1 cellular context compared by ENCODE assay signal in the genomic region with DNA sequence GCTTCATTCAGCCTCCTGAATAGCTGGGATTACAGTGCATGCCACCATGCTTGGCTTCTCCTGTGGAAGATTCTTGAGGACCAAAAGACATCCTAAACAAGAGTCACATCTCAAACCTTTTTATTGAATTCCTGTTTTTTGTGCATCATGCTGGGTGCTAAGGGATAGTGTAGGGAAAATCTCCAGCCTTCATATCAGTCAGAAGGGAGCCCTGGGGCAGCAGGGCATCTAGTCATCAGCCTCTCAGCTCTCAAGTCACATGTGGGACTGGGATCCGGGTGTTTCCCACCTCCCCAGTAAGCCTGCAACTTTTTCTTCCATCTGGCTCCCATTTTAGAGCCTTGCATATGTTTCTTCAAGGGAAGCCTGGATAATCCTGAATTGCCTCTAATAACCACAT.
TF ChIP-seq lines count a peak whose summit lies in the region.

No MANE protein-coding gene starts in this region.

TF ChIP-seq in WTC11, 78 proteins besides CTCF, POLR2A, EP300 and RAD21 (continued from another document):
- TF ChIP-seq, protein P1, sequence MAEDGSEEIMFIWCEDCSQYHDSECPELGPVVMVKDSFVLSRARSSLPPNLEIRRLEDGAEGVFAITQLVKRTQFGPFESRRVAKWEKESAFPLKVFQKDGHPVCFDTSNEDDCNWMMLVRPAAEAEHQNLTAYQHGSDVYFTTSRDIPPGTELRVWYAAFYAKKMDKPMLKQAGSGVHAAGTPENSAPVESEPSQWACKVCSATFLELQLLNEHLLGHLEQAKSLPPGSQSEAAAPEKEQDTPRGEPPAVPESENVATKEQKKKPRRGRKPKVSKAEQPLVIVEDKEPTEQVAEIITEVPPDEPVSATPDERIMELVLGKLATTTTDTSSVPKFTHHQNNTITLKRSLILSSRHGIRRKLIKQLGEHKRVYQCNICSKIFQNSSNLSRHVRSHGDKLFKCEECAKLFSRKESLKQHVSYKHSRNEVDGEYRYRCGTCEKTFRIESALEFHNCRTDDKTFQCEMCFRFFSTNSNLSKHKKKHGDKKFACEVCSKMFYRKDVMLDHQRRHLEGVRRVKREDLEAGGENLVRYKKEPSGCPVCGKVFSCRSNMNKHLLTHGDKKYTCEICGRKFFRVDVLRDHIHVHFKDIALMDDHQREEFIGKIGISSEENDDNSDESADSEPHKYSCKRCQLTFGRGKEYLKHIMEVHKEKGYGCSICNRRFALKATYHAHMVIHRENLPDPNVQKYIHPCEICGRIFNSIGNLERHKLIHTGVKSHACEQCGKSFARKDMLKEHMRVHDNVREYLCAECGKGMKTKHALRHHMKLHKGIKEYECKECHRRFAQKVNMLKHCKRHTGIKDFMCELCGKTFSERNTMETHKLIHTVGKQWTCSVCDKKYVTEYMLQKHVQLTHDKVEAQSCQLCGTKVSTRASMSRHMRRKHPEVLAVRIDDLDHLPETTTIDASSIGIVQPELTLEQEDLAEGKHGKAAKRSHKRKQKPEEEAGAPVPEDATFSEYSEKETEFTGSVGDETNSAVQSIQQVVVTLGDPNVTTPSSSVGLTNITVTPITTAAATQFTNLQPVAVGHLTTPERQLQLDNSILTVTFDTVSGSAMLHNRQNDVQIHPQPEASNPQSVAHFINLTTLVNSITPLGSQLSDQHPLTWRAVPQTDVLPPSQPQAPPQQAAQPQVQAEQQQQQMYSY (CRISPR knock-in tag; IDR thresholded peaks at IDR 0.05), result no peak
- TF ChIP-seq, protein P2, sequence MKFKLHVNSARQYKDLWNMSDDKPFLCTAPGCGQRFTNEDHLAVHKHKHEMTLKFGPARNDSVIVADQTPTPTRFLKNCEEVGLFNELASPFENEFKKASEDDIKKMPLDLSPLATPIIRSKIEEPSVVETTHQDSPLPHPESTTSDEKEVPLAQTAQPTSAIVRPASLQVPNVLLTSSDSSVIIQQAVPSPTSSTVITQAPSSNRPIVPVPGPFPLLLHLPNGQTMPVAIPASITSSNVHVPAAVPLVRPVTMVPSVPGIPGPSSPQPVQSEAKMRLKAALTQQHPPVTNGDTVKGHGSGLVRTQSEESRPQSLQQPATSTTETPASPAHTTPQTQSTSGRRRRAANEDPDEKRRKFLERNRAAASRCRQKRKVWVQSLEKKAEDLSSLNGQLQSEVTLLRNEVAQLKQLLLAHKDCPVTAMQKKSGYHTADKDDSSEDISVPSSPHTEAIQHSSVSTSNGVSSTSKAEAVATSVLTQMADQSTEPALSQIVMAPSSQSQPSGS (CRISPR knock-in tag; IDR thresholded peaks at IDR 0.05; ENCODE audit: borderline replicate concordance, low read depth), result no peak
- no peak for TF ChIP-seq TEAD4 (CRISPR knock-in tag; IDR thresholded peaks at IDR 0.05)
- TF ChIP-seq, protein P3, sequence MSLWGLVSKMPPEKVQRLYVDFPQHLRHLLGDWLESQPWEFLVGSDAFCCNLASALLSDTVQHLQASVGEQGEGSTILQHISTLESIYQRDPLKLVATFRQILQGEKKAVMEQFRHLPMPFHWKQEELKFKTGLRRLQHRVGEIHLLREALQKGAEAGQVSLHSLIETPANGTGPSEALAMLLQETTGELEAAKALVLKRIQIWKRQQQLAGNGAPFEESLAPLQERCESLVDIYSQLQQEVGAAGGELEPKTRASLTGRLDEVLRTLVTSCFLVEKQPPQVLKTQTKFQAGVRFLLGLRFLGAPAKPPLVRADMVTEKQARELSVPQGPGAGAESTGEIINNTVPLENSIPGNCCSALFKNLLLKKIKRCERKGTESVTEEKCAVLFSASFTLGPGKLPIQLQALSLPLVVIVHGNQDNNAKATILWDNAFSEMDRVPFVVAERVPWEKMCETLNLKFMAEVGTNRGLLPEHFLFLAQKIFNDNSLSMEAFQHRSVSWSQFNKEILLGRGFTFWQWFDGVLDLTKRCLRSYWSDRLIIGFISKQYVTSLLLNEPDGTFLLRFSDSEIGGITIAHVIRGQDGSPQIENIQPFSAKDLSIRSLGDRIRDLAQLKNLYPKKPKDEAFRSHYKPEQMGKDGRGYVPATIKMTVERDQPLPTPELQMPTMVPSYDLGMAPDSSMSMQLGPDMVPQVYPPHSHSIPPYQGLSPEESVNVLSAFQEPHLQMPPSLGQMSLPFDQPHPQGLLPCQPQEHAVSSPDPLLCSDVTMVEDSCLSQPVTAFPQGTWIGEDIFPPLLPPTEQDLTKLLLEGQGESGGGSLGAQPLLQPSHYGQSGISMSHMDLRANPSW (CRISPR knock-in tag; conservative IDR thresholded peaks at IDR 0.05; ENCODE audit: low read depth), result no peak
- no peak for TF ChIP-seq ZNF138 (CRISPR knock-in tag; conservative IDR thresholded peaks at IDR 0.05)
- no peak for TF ChIP-seq ZNF121 (CRISPR knock-in tag; IDR thresholded peaks at IDR 0.05)
- TF ChIP-seq, protein P4, sequence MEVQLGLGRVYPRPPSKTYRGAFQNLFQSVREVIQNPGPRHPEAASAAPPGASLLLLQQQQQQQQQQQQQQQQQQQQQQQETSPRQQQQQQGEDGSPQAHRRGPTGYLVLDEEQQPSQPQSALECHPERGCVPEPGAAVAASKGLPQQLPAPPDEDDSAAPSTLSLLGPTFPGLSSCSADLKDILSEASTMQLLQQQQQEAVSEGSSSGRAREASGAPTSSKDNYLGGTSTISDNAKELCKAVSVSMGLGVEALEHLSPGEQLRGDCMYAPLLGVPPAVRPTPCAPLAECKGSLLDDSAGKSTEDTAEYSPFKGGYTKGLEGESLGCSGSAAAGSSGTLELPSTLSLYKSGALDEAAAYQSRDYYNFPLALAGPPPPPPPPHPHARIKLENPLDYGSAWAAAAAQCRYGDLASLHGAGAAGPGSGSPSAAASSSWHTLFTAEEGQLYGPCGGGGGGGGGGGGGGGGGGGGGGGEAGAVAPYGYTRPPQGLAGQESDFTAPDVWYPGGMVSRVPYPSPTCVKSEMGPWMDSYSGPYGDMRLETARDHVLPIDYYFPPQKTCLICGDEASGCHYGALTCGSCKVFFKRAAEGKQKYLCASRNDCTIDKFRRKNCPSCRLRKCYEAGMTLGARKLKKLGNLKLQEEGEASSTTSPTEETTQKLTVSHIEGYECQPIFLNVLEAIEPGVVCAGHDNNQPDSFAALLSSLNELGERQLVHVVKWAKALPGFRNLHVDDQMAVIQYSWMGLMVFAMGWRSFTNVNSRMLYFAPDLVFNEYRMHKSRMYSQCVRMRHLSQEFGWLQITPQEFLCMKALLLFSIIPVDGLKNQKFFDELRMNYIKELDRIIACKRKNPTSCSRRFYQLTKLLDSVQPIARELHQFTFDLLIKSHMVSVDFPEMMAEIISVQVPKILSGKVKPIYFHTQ (CRISPR knock-in tag; IDR thresholded peaks at IDR 0.05), result no peak
- TF ChIP-seq, protein P5, sequence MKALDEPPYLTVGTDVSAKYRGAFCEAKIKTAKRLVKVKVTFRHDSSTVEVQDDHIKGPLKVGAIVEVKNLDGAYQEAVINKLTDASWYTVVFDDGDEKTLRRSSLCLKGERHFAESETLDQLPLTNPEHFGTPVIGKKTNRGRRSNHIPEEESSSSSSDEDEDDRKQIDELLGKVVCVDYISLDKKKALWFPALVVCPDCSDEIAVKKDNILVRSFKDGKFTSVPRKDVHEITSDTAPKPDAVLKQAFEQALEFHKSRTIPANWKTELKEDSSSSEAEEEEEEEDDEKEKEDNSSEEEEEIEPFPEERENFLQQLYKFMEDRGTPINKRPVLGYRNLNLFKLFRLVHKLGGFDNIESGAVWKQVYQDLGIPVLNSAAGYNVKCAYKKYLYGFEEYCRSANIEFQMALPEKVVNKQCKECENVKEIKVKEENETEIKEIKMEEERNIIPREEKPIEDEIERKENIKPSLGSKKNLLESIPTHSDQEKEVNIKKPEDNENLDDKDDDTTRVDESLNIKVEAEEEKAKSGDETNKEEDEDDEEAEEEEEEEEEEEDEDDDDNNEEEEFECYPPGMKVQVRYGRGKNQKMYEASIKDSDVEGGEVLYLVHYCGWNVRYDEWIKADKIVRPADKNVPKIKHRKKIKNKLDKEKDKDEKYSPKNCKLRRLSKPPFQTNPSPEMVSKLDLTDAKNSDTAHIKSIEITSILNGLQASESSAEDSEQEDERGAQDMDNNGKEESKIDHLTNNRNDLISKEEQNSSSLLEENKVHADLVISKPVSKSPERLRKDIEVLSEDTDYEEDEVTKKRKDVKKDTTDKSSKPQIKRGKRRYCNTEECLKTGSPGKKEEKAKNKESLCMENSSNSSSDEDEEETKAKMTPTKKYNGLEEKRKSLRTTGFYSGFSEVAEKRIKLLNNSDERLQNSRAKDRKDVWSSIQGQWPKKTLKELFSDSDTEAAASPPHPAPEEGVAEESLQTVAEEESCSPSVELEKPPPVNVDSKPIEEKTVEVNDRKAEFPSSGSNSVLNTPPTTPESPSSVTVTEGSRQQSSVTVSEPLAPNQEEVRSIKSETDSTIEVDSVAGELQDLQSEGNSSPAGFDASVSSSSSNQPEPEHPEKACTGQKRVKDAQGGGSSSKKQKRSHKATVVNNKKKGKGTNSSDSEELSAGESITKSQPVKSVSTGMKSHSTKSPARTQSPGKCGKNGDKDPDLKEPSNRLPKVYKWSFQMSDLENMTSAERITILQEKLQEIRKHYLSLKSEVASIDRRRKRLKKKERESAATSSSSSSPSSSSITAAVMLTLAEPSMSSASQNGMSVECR (CRISPR knock-in tag; IDR thresholded peaks at IDR 0.05; ENCODE audit: borderline replicate concordance), result no peak
- TF ChIP-seq NR1H2 (CRISPR knock-in tag; IDR thresholded peaks at IDR 0.05), result no peak
- TF ChIP-seq, protein P6, sequence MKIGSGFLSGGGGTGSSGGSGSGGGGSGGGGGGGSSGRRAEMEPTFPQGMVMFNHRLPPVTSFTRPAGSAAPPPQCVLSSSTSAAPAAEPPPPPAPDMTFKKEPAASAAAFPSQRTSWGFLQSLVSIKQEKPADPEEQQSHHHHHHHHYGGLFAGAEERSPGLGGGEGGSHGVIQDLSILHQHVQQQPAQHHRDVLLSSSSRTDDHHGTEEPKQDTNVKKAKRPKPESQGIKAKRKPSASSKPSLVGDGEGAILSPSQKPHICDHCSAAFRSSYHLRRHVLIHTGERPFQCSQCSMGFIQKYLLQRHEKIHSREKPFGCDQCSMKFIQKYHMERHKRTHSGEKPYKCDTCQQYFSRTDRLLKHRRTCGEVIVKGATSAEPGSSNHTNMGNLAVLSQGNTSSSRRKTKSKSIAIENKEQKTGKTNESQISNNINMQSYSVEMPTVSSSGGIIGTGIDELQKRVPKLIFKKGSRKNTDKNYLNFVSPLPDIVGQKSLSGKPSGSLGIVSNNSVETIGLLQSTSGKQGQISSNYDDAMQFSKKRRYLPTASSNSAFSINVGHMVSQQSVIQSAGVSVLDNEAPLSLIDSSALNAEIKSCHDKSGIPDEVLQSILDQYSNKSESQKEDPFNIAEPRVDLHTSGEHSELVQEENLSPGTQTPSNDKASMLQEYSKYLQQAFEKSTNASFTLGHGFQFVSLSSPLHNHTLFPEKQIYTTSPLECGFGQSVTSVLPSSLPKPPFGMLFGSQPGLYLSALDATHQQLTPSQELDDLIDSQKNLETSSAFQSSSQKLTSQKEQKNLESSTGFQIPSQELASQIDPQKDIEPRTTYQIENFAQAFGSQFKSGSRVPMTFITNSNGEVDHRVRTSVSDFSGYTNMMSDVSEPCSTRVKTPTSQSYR (CRISPR knock-in tag; IDR thresholded peaks at IDR 0.05), result no peak
- no peak for TF ChIP-seq ZNF263 (CRISPR knock-in tag; IDR thresholded peaks at IDR 0.05; ENCODE audit: low read depth)
- TF ChIP-seq ATF1 (CRISPR knock-in tag; IDR thresholded peaks at IDR 0.05), result no peak
